In genomic region chr12:1443421-1444141, GRCh38 we compare ENCODE assay signal across 12 cellular contexts.
A peak's percentile ranks its signal among the peaks of the same experiment; 100 is the strongest.
DNase-seq lines count a peak whose midpoint lies in the region; ATAC-seq and TF ChIP-seq lines count a peak whose summit lies in the region.
"Had no signal": no experiment of that assay in that cellular context is flagged by ENCODE, and none has a peak within 500 bp of the region (broad histone marks: within the 10 kb centered on the region; RNA-seq: fewer than 3 reads in every experiment).

No MANE protein-coding gene starts in this region.

- ATAC-seq in SK-N-SH treated with all-trans-retinoic acid at 6 μM for 48 hours = peak; percentile 78
- no peak for ATAC-seq in HG03378 (IDR thresholded peaks at IDR 0.05; ENCODE audit: unreplicated experiment)
- ATAC-seq in GM18520 (IDR thresholded peaks at IDR 0.05; ENCODE audit: unreplicated experiment) = no peak
- ATAC-seq: lower lobe of right lung; stimulated activated naive CD8-positive, alpha-beta T cell treated with anti-CD3 and anti-CD28 coated beads, Interleukin-15, Interleukin-2, amounts not matched to agents 100 U/mL and 50 U/mL, for 24 hours had no signal

- no peaks in the 10 kb centered on the region for H3K27me3 ChIP-seq in spleen (replicated peaks in 1 of 7)

- intact Hi-C loops in spleen (cut with DNase I; ENCODE audit: low total_unique reads) = no loop called here

- DNase-seq in AG20443 (ENCODE audit: low spot score) (peak; percentile 37), fibroblast of gingiva (ENCODE audit: low read depth) (peak; percentile 84), non-pigmented ciliary epithelial cell (ENCODE audit: low read depth) (peak; percentile 68), spleen (no peak)
- DNase-seq in activated naive CD4-positive, alpha-beta T cell treated with anti-CD3 and anti-CD28 coated beads, Interleukin-2, amount 50 U/mL, for 16 hours = no peak
- DNase-seq: lower lobe of right lung; stimulated activated CD4-positive, alpha-beta T cell treated with anti-CD3 and anti-CD28 coated beads, Interleukin-12 subunit alpha, Interleukin-12 subunit beta, amount 100 ng/mL, for 4 hours; stimulated activated naive CD8-positive, alpha-beta T cell treated with anti-CD3 and anti-CD28 coated beads, Interleukin-15, Interleukin-2, amounts not matched to agents 100 U/mL and 50 U/mL, for 24 hours had no signal

- no peak overlapping the region for H3K4me3 ChIP-seq in spleen
- H3K4me3 ChIP-seq: lower lobe of right lung had no signal

- 84 to 95% (median 89%) methylated on average over 8 of the region's 8 CpGs for WGBS in spleen, 5 donors

- TF ChIP-seq CTCF in spleen (IDR thresholded peaks at IDR 0.05 in 8 of 11, conservative IDR thresholded peaks at IDR 0.05 in 3 of 11) = no peak

- H3K4me1 ChIP-seq in spleen = no peaks in the 10 kb centered on the region
- H3K4me1 ChIP-seq: lower lobe of right lung had no signal

- peaks cover 0 to 55% (median 6%) of the 10 kb centered on the region in 6 donors for H3K36me3 ChIP-seq in spleen

- TF ChIP-seq POLR2A in spleen (IDR thresholded peaks at IDR 0.05) = no peak

- no peak overlapping the region for H3K27ac ChIP-seq in spleen
- H3K27ac ChIP-seq: C4-2B, lower lobe of right lung had no signal

- H3K9me3 ChIP-seq in spleen = no peaks in the 10 kb centered on the region
- H3K9me3 ChIP-seq: lower lobe of right lung had no signal

TF ChIP-seq in SK-N-SH treated with all-trans-retinoic acid at 6 μM for 48 hours, 23 proteins besides CTCF, POLR2A, EP300 and RAD21:
- TF ChIP-seq OSR1 (CRISPR knock-in tag; IDR thresholded peaks at IDR 0.05) = no peak
- peak; percentile 36; the same call in 1 of the 2 replicates for TF ChIP-seq ISL1 (CRISPR knock-in tag; IDR thresholded peaks at IDR 0.05)
- TF ChIP-seq SNAI2 (CRISPR knock-in tag; IDR thresholded peaks at IDR 0.05) = no peak
- no peak for TF ChIP-seq ZFP3 (CRISPR knock-in tag; IDR thresholded peaks at IDR 0.05)

Comparison
In these comparisons a context has a peak if more than half of its experiments do, and no peak if none do; other contexts are left out.
1. DNase-seq: peak in AG20443 (single experiment), fibroblast of gingiva (single experiment) and non-pigmented ciliary epithelial cell (single experiment); none in activated naive CD4-positive, alpha-beta T cell treated with anti-CD3 and anti-CD28 coated beads, Interleukin-2, amount 50 U/mL, for 16 hours (single experiment) and spleen (single experiment).